In genomic region chr16:27439273-27440018, GRCh38 we compare ENCODE assay signal across 1 cellular context.
TF ChIP-seq lines count a peak whose summit lies in the region.

No MANE protein-coding gene starts in this region.

TF ChIP-seq in SK-N-SH treated with all-trans-retinoic acid at 6 μM for 48 hours, 23 proteins besides CTCF, POLR2A, EP300 and RAD21 (continued from another document):
- TF ChIP-seq TCF4 (CRISPR knock-in tag; IDR thresholded peaks at IDR 0.05; ENCODE audit: borderline replicate concordance) (no peak), ZNF565 (CRISPR knock-in tag; conservative IDR thresholded peaks at IDR 0.05; ENCODE audit: low read depth) (no peak), ESRRG (CRISPR knock-in tag; IDR thresholded peaks at IDR 0.05) (no peak), PPARA (CRISPR knock-in tag; IDR thresholded peaks at IDR 0.05; ENCODE audit: borderline replicate concordance) (no peak), TOX (CRISPR knock-in tag; IDR thresholded peaks at IDR 0.05; ENCODE audit: borderline replicate concordance) (no peak), CSRNP3 (CRISPR knock-in tag; IDR thresholded peaks at IDR 0.05) (no peak)
